In the genomic region with DNA sequence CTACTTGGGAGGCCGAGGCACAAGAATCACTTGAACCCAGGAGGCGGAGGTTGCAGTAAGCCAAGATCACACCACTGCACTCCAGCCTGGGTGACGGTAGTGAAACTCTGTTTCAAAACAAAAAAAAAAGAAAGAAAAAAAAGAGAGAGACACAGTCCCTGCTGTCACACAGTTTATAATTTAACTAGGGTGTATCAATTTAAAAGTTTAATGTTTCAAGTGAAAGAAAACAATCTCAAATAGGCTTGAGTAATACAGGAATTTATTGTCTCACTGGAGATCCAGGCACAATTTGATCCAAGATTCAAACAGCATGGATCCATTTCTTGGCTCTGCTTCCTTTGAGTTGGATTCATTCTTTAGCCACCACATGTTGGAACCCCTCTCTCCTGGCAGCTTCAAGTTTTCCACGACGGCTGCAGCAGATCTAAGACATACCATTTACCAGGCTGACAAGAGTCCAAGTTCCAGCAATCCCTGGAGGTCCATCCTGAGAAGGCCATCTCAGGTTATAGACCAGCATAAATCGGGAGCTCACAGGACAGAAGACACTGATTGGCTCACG, we compare ENCODE assay signal across 2 cellular contexts.
TF ChIP-seq lines count a peak whose summit lies in the region.

No MANE protein-coding gene starts in this region.

TF ChIP-seq in IMR-90, 13 proteins besides CTCF, POLR2A, EP300 and RAD21:
- TF ChIP-seq BHLHE40 (IDR thresholded peaks at IDR 0.05; ENCODE audit: low read depth, low read length): no peak
- TF ChIP-seq RCOR1 (IDR thresholded peaks at IDR 0.05; ENCODE audit: insufficient replicate concordance, low read length): no peak
TF ChIP-seq in IMR-90: peak in this region for 0.

TF ChIP-seq in endothelial cell of umbilical vein, 7 proteins besides CTCF, POLR2A, EP300 and RAD21:
- TF ChIP-seq GATA2 (IDR thresholded peaks at IDR 0.05; ENCODE audit: insufficient read depth, insufficient read length, low read depth, low read length): no peak
- TF ChIP-seq MAX (IDR thresholded peaks at IDR 0.05; ENCODE audit: insufficient read depth, insufficient read length): no peak
- TF ChIP-seq MYC (IDR thresholded peaks at IDR 0.05; ENCODE audit: low read depth, low read length): no peak
- no peak for TF ChIP-seq JUN (IDR thresholded peaks at IDR 0.05; ENCODE audit: borderline replicate concordance, insufficient read depth, insufficient read length, low read depth)
